ENCODE assay signal across 1 cellular context in genomic region chr5:7325975-7326911, GRCh38.
TF ChIP-seq lines count a peak whose summit lies in the region.

No MANE protein-coding gene starts in this region.

TF ChIP-seq in K562, 482 proteins besides CTCF, POLR2A, EP300 and RAD21 (continued from another document):
- no peak for TF ChIP-seq REST (CRISPR knock-in tag; IDR thresholded peaks at IDR 0.05; ENCODE audit: low read depth)
- TF ChIP-seq XRCC3 (IDR thresholded peaks at IDR 0.05) = no peak
- no peak for TF ChIP-seq HNRNPH1 (optimal IDR thresholded peaks at IDR 0.05; ENCODE audit: low read depth, low read length)
- peak; percentile 73 for TF ChIP-seq ZNF316 (IDR thresholded peaks at IDR 0.05)
- TF ChIP-seq MAFK (IDR thresholded peaks at IDR 0.05; ENCODE audit: low read length) = peak; percentile 13; the same call in 1 of the 2 replicates
- peak; percentile 57 for TF ChIP-seq CBFA2T3 (IDR thresholded peaks at IDR 0.05)
- no peak for TF ChIP-seq NFYB (IDR thresholded peaks at IDR 0.05; ENCODE audit: extremely low read depth, insufficient read length)
- peak; percentile 57 for TF ChIP-seq TEAD4 (IDR thresholded peaks at IDR 0.05; ENCODE audit: low read length)
- TF ChIP-seq TEAD4 (CRISPR knock-in tag; IDR thresholded peaks at IDR 0.05; ENCODE audit: borderline replicate concordance) = no peak
- peak; percentile 32; the same call in 1 of the 2 replicates for TF ChIP-seq MTA2 (IDR thresholded peaks at IDR 0.05; ENCODE audit: low read depth)
- TF ChIP-seq, protein P1, sequence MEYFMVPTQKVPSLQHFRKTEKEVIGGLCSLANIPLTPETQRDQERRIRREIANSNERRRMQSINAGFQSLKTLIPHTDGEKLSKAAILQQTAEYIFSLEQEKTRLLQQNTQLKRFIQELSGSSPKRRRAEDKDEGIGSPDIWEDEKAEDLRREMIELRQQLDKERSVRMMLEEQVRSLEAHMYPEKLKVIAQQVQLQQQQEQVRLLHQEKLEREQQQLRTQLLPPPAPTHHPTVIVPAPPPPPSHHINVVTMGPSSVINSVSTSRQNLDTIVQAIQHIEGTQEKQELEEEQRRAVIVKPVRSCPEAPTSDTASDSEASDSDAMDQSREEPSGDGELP (CRISPR knock-in tag; IDR thresholded peaks at IDR 0.05; ENCODE audit: borderline replicate concordance) = no peak
- TF ChIP-seq SETDB1 (IDR thresholded peaks at IDR 0.05; ENCODE audit: low read length) = no peak
- TF ChIP-seq ZFX (CRISPR knock-in tag; IDR thresholded peaks at IDR 0.05) = no peak
- no peak for TF ChIP-seq TAF1 (IDR thresholded peaks at IDR 0.05; ENCODE audit: control insufficient read depth, extremely low read depth, insufficient read depth, low read length, severe bottlenecking)
- peak; percentile 42 for TF ChIP-seq MAFF (IDR thresholded peaks at IDR 0.05; ENCODE audit: low read length)
- TF ChIP-seq NFRKB (IDR thresholded peaks at IDR 0.05; ENCODE audit: low read depth) = no peak
- no peak for TF ChIP-seq MYBL2 (IDR thresholded peaks at IDR 0.05; ENCODE audit: low read depth)
- no peak for TF ChIP-seq MYBL2 (CRISPR knock-in tag; IDR thresholded peaks at IDR 0.05; ENCODE audit: borderline replicate concordance)
- peak; percentile 54 for TF ChIP-seq C11orf30 (IDR thresholded peaks at IDR 0.05; ENCODE audit: low read depth)
- peak; percentile 66 for TF ChIP-seq MAFG (tag; conservative IDR thresholded peaks at IDR 0.05)
- TF ChIP-seq CGGBP1 (CRISPR knock-in tag; IDR thresholded peaks at IDR 0.05) = no peak
- no peak for TF ChIP-seq NONO (IDR thresholded peaks at IDR 0.05; ENCODE audit: low read depth in 2 of 2, low read length in 1 of 2)
- TF ChIP-seq MYNN (IDR thresholded peaks at IDR 0.05) = peak; percentile 67; the same call in 1 of the 2 replicates
- TF ChIP-seq MYNN (CRISPR knock-in tag; IDR thresholded peaks at IDR 0.05) = no peak
- 0 out of 2 replicates have a peak, but pooled peaks have one; percentile 32 for TF ChIP-seq CBFA2T2 (conservative IDR thresholded peaks at IDR 0.05)
- TF ChIP-seq SNIP1 (IDR thresholded peaks at IDR 0.05; ENCODE audit: low read depth) = no peak
- no peak for TF ChIP-seq HBP1 (CRISPR knock-in tag; IDR thresholded peaks at IDR 0.05)
- no peak for TF ChIP-seq CBX3 (IDR thresholded peaks at IDR 0.05; ENCODE audit: borderline replicate concordance in 1 of 2, low read length in 2 of 2)
- TF ChIP-seq KDM2B (CRISPR knock-in tag; IDR thresholded peaks at IDR 0.05) = no peak
- TF ChIP-seq FOXJ2 (tag; IDR thresholded peaks at IDR 0.05) = no peak
- TF ChIP-seq MEF2A (IDR thresholded peaks at IDR 0.05; ENCODE audit: control insufficient read depth, low read depth, low read length) = no peak
- peak; percentile 68 for TF ChIP-seq ZBTB40 (IDR thresholded peaks at IDR 0.05)
- TF ChIP-seq ZBTB40 (CRISPR knock-in tag; IDR thresholded peaks at IDR 0.05) = no peak
- TF ChIP-seq NCOA4 (IDR thresholded peaks at IDR 0.05; ENCODE audit: partially characterized antibody) = no peak
- TF ChIP-seq JUND (IDR thresholded peaks at IDR 0.05; ENCODE audit: borderline replicate concordance, low read depth, low read length) = no peak
- no peak for TF ChIP-seq JUND (tag; IDR thresholded peaks at IDR 0.05; ENCODE audit: borderline replicate concordance, low read depth, low read length)
- TF ChIP-seq HDGF (IDR thresholded peaks at IDR 0.05) = no peak
- TF ChIP-seq PML (IDR thresholded peaks at IDR 0.05; ENCODE audit: low read length) = no peak
- no peak for TF ChIP-seq CREB5 (CRISPR knock-in tag; IDR thresholded peaks at IDR 0.05)
- TF ChIP-seq TAF15 (IDR thresholded peaks at IDR 0.05; ENCODE audit: low read depth, low read length) = no peak
- peak; percentile 69 for TF ChIP-seq TAL1 (IDR thresholded peaks at IDR 0.05)
- TF ChIP-seq, protein P2, sequence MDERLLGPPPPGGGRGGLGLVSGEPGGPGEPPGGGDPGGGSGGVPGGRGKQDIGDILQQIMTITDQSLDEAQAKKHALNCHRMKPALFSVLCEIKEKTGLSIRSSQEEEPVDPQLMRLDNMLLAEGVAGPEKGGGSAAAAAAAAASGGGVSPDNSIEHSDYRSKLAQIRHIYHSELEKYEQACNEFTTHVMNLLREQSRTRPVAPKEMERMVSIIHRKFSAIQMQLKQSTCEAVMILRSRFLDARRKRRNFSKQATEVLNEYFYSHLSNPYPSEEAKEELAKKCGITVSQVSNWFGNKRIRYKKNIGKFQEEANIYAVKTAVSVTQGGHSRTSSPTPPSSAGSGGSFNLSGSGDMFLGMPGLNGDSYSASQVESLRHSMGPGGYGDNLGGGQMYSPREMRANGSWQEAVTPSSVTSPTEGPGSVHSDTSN (CRISPR knock-in tag; IDR thresholded peaks at IDR 0.05; ENCODE audit: low read depth) = no peak
- TF ChIP-seq, protein P2 (tag; conservative IDR thresholded peaks at IDR 0.05; ENCODE audit: low read depth) = no peak
- no peak for TF ChIP-seq ZFP30 (CRISPR knock-in tag; IDR thresholded peaks at IDR 0.05; ENCODE audit: borderline replicate concordance)
